Comparison of ENCODE assay signal across 8 cellular contexts in genomic region chr9:107751522-107752235, GRCh38.
DNase-seq lines count a peak whose midpoint lies in the region; ATAC-seq and TF ChIP-seq lines count a peak whose summit lies in the region.

No MANE protein-coding gene starts in this region.

- WGBS in right cardiac atrium = 51% methylated on average over 5 of the region's 5 CpGs

- H3K4me3 ChIP-seq in HCT116 (replicated peaks in 1 of 2; ENCODE audit: low read depth in 1 of 2, low read length in 2 of 2) (peak overlapping the region in 1 of 2 experiments; percentile 39; a peak in 1 of 4 replicates), right cardiac atrium (ENCODE audit: low read length) (no peak overlapping the region), thoracic aorta (no peak overlapping the region), WERI-Rb-1 (ENCODE audit: low read depth, low read length) (no peak overlapping the region)

- intact Hi-C loops in HCT116 (cut with micrococcal nuclease) = loop anchor here (1.0 to 10.0 kb wide), 6 partner anchors 262 to 813 kb away; partner anchors contain the start of gene KLF4
- intact Hi-C loops in right cardiac atrium (cut with DNase I) = loop anchor here in 2 of 4 donors (5.0 to 10.0 kb wide), 2 partner anchors 114 to 117 kb away; no protein-coding TSS in a partner anchor

- peak overlapping the region; percentile 56 for H3K9ac ChIP-seq in HCT116 (ENCODE audit: low read length)

- no peaks in the 10 kb centered on the region; the same call in 1 of the 2 replicates for H3K9me2 ChIP-seq in HCT116 (ENCODE audit: insufficient read depth)

- H3K27ac ChIP-seq in HCT116 (ENCODE audit: low read depth, low read length) (peak overlapping the region; percentile 88), right cardiac atrium (ENCODE audit: low read length) (peak overlapping the region; percentile 72), thoracic aorta (peak overlapping the region; percentile 73 to 92), WERI-Rb-1 (no peak overlapping the region)

- peaks cover 58 to 80% of the 10 kb centered on the region in 2 experiments for H3K4me1 ChIP-seq in HCT116 (ENCODE audit: control insufficient read depth in 1 of 2, insufficient read depth in 2 of 2, low read length in 2 of 2)
- H3K4me1 ChIP-seq in right cardiac atrium (ENCODE audit: control insufficient read depth, insufficient read depth, low read length) = peaks cover 9% of the 10 kb centered on the region
- H3K4me1 ChIP-seq in thoracic aorta (ENCODE audit: control insufficient read depth in 1 of 2, low read depth in 2 of 2) = peaks cover 33 to 38% of the 10 kb centered on the region in 2 donors

- RAD21 ChIA-PET in HCT116 (lab: Charles Lee; ENCODE audit: low non-redundant PET in 1 of 2, low total read pairs in 2 of 2, uncharacterized antibody in 2 of 2, unreplicated experiment in 2 of 2) = interaction anchor here in 1 of 2 experiments (1.2 kb wide), 1 partner anchor 40 kb away, joined by 3 read pairs; no protein-coding TSS in a partner anchor

- H3K9me3 ChIP-seq in HCT116 (ENCODE audit: control insufficient read depth in 1 of 2, insufficient read depth in 1 of 2, low read depth in 1 of 2, low read length in 2 of 2) = no peaks in the 10 kb centered on the region
- no peaks in the 10 kb centered on the region for H3K9me3 ChIP-seq in right cardiac atrium (ENCODE audit: control insufficient read depth, low read length)
- H3K9me3 ChIP-seq in thoracic aorta = no peaks in the 10 kb centered on the region
- H3K9me3 ChIP-seq in WERI-Rb-1 (ENCODE audit: severe bottlenecking) = no peaks in the 10 kb centered on the region

- peak overlapping the region; percentile 56 for H3K4me2 ChIP-seq in HCT116 (ENCODE audit: low read length)

- no peaks in the 10 kb centered on the region for H3K27me3 ChIP-seq in HCT116 (ENCODE audit: insufficient read depth, low read length)
- H3K27me3 ChIP-seq in right cardiac atrium (ENCODE audit: control insufficient read depth, insufficient read depth) = no peaks in the 10 kb centered on the region
- no peaks in the 10 kb centered on the region for H3K27me3 ChIP-seq in thoracic aorta (replicated peaks; ENCODE audit: insufficient read depth)
- H3K27me3 ChIP-seq in WERI-Rb-1 (ENCODE audit: insufficient read depth, low read depth, severe bottlenecking) = peaks cover 65% of the 10 kb centered on the region

- no peaks in the 10 kb centered on the region for H3K36me3 ChIP-seq in HCT116 (ENCODE audit: control insufficient read depth in 1 of 2, insufficient read depth in 2 of 2, low read length in 2 of 2)
- H3K36me3 ChIP-seq in thoracic aorta = no peaks in the 10 kb centered on the region
- H3K36me3 ChIP-seq in WERI-Rb-1 = no peaks in the 10 kb centered on the region

- no peak for TF ChIP-seq POLR2A in HCT116 (IDR thresholded peaks at IDR 0.05; ENCODE audit: borderline replicate concordance, extremely low read depth, insufficient read depth, insufficient read length)

- H2AFZ ChIP-seq in HCT116 (ENCODE audit: low read depth, low read length, poor library complexity, severe bottlenecking) = no peak overlapping the region

- TF ChIP-seq RAD21 in HCT116 (IDR thresholded peaks at IDR 0.05; ENCODE audit: low read depth) = no peak

- H4K20me1 ChIP-seq in HCT116 (ENCODE audit: insufficient read depth) = no peaks in the 10 kb centered on the region

- peak; percentile 83 for ATAC-seq in GM18498 (IDR thresholded peaks at IDR 0.05; ENCODE audit: unreplicated experiment)
- peak; percentile 29; the same call in 1 of the 2 replicates for ATAC-seq in HCT116
- ATAC-seq in right cardiac atrium = peak in 1 of 2 donors; percentile 55
- peak; percentile 40 for ATAC-seq in thoracic aorta (ENCODE audit: insufficient number of reproducible peaks, low FRiP score, low read depth)
- ATAC-seq in HG02973 (IDR thresholded peaks at IDR 0.05; ENCODE audit: unreplicated experiment) = no peak

- TSS peak; percentile 46 for BruUV-seq in HCT116 (replicated peaks; lab: Mats Ljungman, UMichigan)

- POLR2A ChIA-PET in HCT116 (lab: Charles Lee) = interaction anchor here (1.4 to 2.2 kb wide), 3 partner anchors 40 to 297 kb away, joined by 3 to 9 read pairs (median 3); no protein-coding TSS in a partner anchor

- CTCF ChIA-PET in HCT116 (lab: Charles Lee) = interaction anchor here (1.3 to 1.5 kb wide), 2 partner anchors 268 to 521 kb away, joined by 3 read pairs; no protein-coding TSS in a partner anchor

- DNase-seq in HCT116 (ENCODE audit: low read depth, low spot score) (peak; percentile 66), RKO (ENCODE audit: low spot score) (peak; percentile 82), right cardiac atrium (no peak), thoracic aorta (ENCODE audit: low spot score) (no peak), WERI-Rb-1 (no peak), activated gamma-delta T cell (lab: John Stamatoyannopoulos, UW) (no peak)

- TF ChIP-seq CTCF in HCT116 (IDR thresholded peaks at IDR 0.05 in 2 of 3, conservative IDR thresholded peaks at IDR 0.05 in 1 of 3; ENCODE audit: borderline replicate concordance in 1 of 3, insufficient read depth in 1 of 3, low read depth in 2 of 3, low read length in 2 of 3) = no peak
- TF ChIP-seq CTCF in thoracic aorta (IDR thresholded peaks at IDR 0.05) = no peak
- no peak for TF ChIP-seq CTCF in WERI-Rb-1 (IDR thresholded peaks at IDR 0.05; ENCODE audit: low read depth, low read length)

- no peaks in the 10 kb centered on the region for H3K79me2 ChIP-seq in HCT116 (ENCODE audit: insufficient read depth, low read length)

TF ChIP-seq in HCT116, 20 proteins besides CTCF, POLR2A, EP300 and RAD21:
- no peak for TF ChIP-seq CBX3 (IDR thresholded peaks at IDR 0.05; ENCODE audit: low read depth)
- TF ChIP-seq JUND (IDR thresholded peaks at IDR 0.05) = no peak
- no peak for TF ChIP-seq CEBPB (IDR thresholded peaks at IDR 0.05; ENCODE audit: low read depth)
- TF ChIP-seq YY1 (IDR thresholded peaks at IDR 0.05; ENCODE audit: extremely low read depth, insufficient replicate concordance, low read depth, low read length) = peak; percentile 29
- peak; percentile 70 for TF ChIP-seq POLR2AphosphoS5 (IDR thresholded peaks at IDR 0.05; ENCODE audit: low read depth, low read length)
- no peak for TF ChIP-seq TCF7L2 (IDR thresholded peaks at IDR 0.05; ENCODE audit: borderline replicate concordance, extremely low read depth, insufficient read depth, insufficient read length)
- no peak for TF ChIP-seq SRF (IDR thresholded peaks at IDR 0.05; ENCODE audit: low read depth)
- no peak for TF ChIP-seq MAX (IDR thresholded peaks at IDR 0.05)
TF ChIP-seq in HCT116: peak in this region for 2.

Comparison
In these comparisons a context has a peak if more than half of its experiments do, and no peak if none do; other contexts are left out.
1. DNase-seq: peak in HCT116 (single experiment) and RKO (single experiment); none in right cardiac atrium (0 of 3), thoracic aorta (single experiment), WERI-Rb-1 (single experiment) and activated gamma-delta T cell (single experiment).